ENCODE assay signal across 8 cellular contexts in genomic region chr3:4978966-4979400, GRCh38. TPM values are rescaled to one million over a fixed set of nuclear protein-coding genes. Genes with fewer than 3 reads are reported as not detected.
DNase-seq lines count a peak whose midpoint lies in the region; ATAC-seq, FAIRE-seq and TF ChIP-seq lines count a peak whose summit lies in the region.

No MANE protein-coding gene starts in this region.

- intact Hi-C loops in sciatic nerve (cut with DNase I): no loop called here

- no peak for FAIRE-seq in GM12892 (lab: Jason Lieb, UNC)

- DNase-seq in GM12892 (ENCODE audit: insufficient read length): peak; percentile 74
- DNase-seq in NB4 (ENCODE audit: low read depth): peak; percentile 91
- peak; percentile 93 for DNase-seq in T-helper 22 cell (ENCODE audit: low read depth)
- DNase-seq in astrocyte of the hippocampus (ENCODE audit: low read depth, low spot score): peak; percentile 98
- DNase-seq in hypothalamus (lab: John Stamatoyannopoulos, UW): peak in 50 of 51 donors; percentile 61 to 99 (median 86)
- peak; percentile 98 for DNase-seq in sciatic nerve (ENCODE audit: low spot score)
- no peak for DNase-seq in NCI-H1694 treated with DMSO at 0.1 percent for 48 hours (lab: John Stamatoyannopoulos, UW)

- TF ChIP-seq POLR2A in GM12892 (IDR thresholded peaks at IDR 0.05; ENCODE audit: low read depth, low read length): no peak
- TF ChIP-seq POLR2A in NB4 (IDR thresholded peaks at IDR 0.05; ENCODE audit: extremely low read depth, insufficient read length): no peak

- H3K4me3 ChIP-seq in NB4 (ENCODE audit: low read depth, low read length): peak overlapping the region; percentile 23

- peak; percentile 36 for ATAC-seq in HG02588 (IDR thresholded peaks at IDR 0.05; ENCODE audit: unreplicated experiment)
- peak; percentile 79 for ATAC-seq in sciatic nerve

- TF ChIP-seq CTCF in NB4 (IDR thresholded peaks at IDR 0.05; ENCODE audit: low read depth, low read length): no peak

RNA-seq across cellular contexts. Expression of gene BHLHE40, which starts 0.3 kb away (rescaled TPM):
- 117 TPM for polyA plus RNA-seq in GM12892 (2012; ENCODE audit: missing spikeins)
- 288 TPM for total RNA-seq in sciatic nerve
